In the genomic region with DNA sequence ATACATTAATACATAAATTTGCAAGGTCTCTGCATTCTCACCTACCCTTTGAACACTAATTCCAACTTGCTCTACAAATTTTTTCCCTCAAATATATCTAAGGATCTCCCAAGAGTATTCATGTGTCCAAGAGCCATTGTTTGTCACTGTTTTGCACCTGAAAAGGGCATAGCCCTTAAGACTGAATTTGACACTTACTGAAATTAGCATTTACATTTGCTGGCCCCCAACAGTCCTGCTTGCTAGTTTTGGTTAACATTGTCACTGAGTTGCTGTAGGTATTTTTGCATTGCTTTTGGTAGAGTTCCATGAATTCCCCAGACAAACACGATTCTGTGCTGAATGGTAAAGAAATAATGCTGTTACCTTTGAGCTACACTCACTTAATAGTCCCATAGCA, we compare ENCODE assay signal across 31 cellular contexts. TPM values are rescaled to one million over a fixed set of nuclear protein-coding genes. Genes with fewer than 3 reads are reported as not detected.
"Had no signal": no experiment of that assay in that cellular context is flagged by ENCODE, and none has a peak within 500 bp of the region (broad histone marks: within the 10 kb centered on the region; RNA-seq: fewer than 3 reads in every experiment).

No MANE protein-coding gene starts in this region.

- H3K27me3 Mint-ChIP-seq: naive B cell; progenitor cell of endocrine pancreas; stimulated activated memory B cell treated with anti-CD40 and anti-IgM and Interleukin-4, amounts not matched to agents 10 μg/mL and 1 μg/mL and 100 μg/mL, for 72 hours had no signal

- FAIRE-seq: islet of Langerhans, kidney had no signal

- H3K4me1 Mint-ChIP-seq: immature natural killer cell; naive B cell; natural killer cell; stimulated activated memory B cell treated with anti-CD40 and anti-IgM and Interleukin-4, amounts not matched to agents 10 μg/mL and 1 μg/mL and 100 μg/mL, for 72 hours had no signal

- DNase-seq: hypothalamus; immature natural killer cell; kidney; left ventricle myocardium inferior; mesendoderm; naive B cell; natural killer cell; nephron progenitor cell; ovary; right lobe of liver; stimulated activated CD4-positive, alpha-beta T cell treated with anti-CD3 and anti-CD28 coated beads, Interleukin-1b, Interleukin-23, amount 100 ng/mL, for 48 hours; stimulated activated CD4-positive, alpha-beta T cell treated with anti-CD3 and anti-CD28 coated beads, Interleukin-2, amount 100 ng/mL, for 48 hours; stimulated activated CD4-positive, alpha-beta T cell treated with anti-CD3 and anti-CD28 coated beads, Interleukin-4, amount 100 ng/mL, for 4 hours; stimulated activated CD8-positive, alpha-beta memory T cell treated with anti-CD3 and anti-CD28 coated beads, Interleukin-4, amount 100 ng/mL, for 48 hours; stimulated activated naive CD4-positive, alpha-beta T cell treated with Interleukin-2 at 50 U/mL for 16 hours; stomach; testis; thyroid gland; transverse colon; upper lobe of left lung had no signal

- H3K27ac ChIP-seq: left ventricle myocardium inferior, ovary, right atrium auricular region, right lobe of liver, stomach, testis, thyroid gland, transverse colon, upper lobe of left lung, vagina had no signal

- H3K36me3 Mint-ChIP-seq: immature natural killer cell; mesothelial cell of epicardium; naive B cell; natural killer cell; stimulated activated memory B cell treated with anti-CD40 and anti-IgM and Interleukin-4, amounts not matched to agents 10 μg/mL and 1 μg/mL and 100 μg/mL, for 72 hours had no signal

- H3K36me3 ChIP-seq: left ventricle myocardium inferior, ovary, right atrium auricular region, right lobe of liver, stomach, thyroid gland, transverse colon, upper lobe of left lung, vagina had no signal

- ATAC-seq: natural killer cell; right lobe of liver; stimulated activated memory B cell treated with anti-CD40 and anti-IgM and Interleukin-4, amounts not matched to agents 10 μg/mL and 1 μg/mL and 100 μg/mL, for 72 hours had no signal

- H3K27me3 ChIP-seq: ovary, right atrium auricular region, right lobe of liver, stomach, testis, thyroid gland, transverse colon, upper lobe of left lung, vagina had no signal

- H3K4me3 Mint-ChIP-seq: immature natural killer cell; mesothelial cell of epicardium; naive B cell; natural killer cell; nephron progenitor cell; stimulated activated memory B cell treated with anti-CD40 and anti-IgM and Interleukin-4, amounts not matched to agents 10 μg/mL and 1 μg/mL and 100 μg/mL, for 72 hours had no signal

- H3K9me3 ChIP-seq: ovary, right atrium auricular region, right lobe of liver, stomach, testis, thyroid gland, transverse colon, upper lobe of left lung, vagina had no signal

- H3K27ac Mint-ChIP-seq: immature natural killer cell; mesothelial cell of epicardium; natural killer cell; nephron progenitor cell; progenitor cell of endocrine pancreas; stimulated activated memory B cell treated with anti-CD40 and anti-IgM and Interleukin-4, amounts not matched to agents 10 μg/mL and 1 μg/mL and 100 μg/mL, for 72 hours had no signal

- H3K4me1 ChIP-seq: right atrium auricular region, right lobe of liver, stomach, testis, thyroid gland, transverse colon, upper lobe of left lung, vagina had no signal

- H3K4me3 ChIP-seq: left ventricle myocardium inferior, lung, ovary, right atrium auricular region, right lobe of liver, smooth muscle cell, stomach, testis, thyroid gland, transverse colon, upper lobe of left lung, vagina had no signal

- H3K4me2 ChIP-seq: smooth muscle cell had no signal

RNA-seq across cellular contexts. Expression of a gene that starts 57.3 kb away (rescaled TPM):
- total RNA-seq: mononuclear cell, natural killer cell, pulmonary artery endothelial cell, renal cortical epithelial cell, right lobe of liver, smooth muscle cell, transverse colon, vagina had no signal
- polyA plus RNA-seq: immature natural killer cell, smooth muscle cell, stomach had no signal
